In the genomic region with DNA sequence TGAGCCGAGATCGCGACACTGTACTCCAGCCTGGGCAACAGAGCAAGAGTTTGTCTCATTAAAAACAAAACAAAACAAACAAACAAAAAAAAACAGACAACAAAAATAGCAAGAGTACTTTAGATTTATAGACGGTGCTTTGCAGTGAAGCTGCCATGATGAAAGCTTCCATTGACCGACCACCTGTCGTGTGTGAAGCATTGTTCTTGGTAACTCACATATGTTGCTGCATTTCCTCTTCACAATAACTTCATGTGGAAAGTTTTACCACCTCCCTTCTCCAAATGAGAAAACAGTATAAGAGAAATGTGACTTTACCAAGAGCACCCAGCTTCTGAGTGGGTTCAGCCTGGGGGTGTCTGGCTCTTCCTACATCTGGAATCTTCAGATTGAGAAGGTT, we compare ENCODE assay signal across 20 cellular contexts. TPM values are rescaled to one million over a fixed set of nuclear protein-coding genes. Genes with fewer than 3 reads are reported as not detected.
"Had no signal": no experiment of that assay in that cellular context is flagged by ENCODE, and none has a peak within 500 bp of the region (broad histone marks: within the 10 kb centered on the region; RNA-seq: fewer than 3 reads in every experiment).

No MANE protein-coding gene starts in this region.

- H3K36me3 Mint-ChIP-seq: activated naive CD4-positive, alpha-beta T cell treated with anti-CD3 and anti-CD28 coated beads, Interleukin-2, amount 10 ng/mL, durations not matched to agents 7 days and 5 days; brain; stimulated activated memory B cell treated with anti-CD40 and anti-IgM and Interleukin-4, amounts not matched to agents 10 μg/mL and 1 μg/mL and 100 μg/mL, for 72 hours had no signal

- H3K27me3 ChIP-seq: heart right ventricle, vagina had no signal

- DNase-seq: activated CD4-positive, alpha-beta memory T cell treated with anti-CD3 and anti-CD28 coated beads for 36 hours; activated CD4-positive, alpha-beta T cell treated with anti-CD3 and anti-CD28 coated beads for 4 hours; activated CD4-positive, CD25-positive, alpha-beta regulatory T cell; activated effector memory CD4-positive, alpha-beta T cell treated with Interleukin-2 at 50 U/mL for 16 hours; activated naive CD4-positive, alpha-beta T cell treated with anti-CD3 and anti-CD28 coated beads, Interleukin-2, amount 10 ng/mL, durations not matched to agents 7 days and 5 days; activated T-cell treated with anti-CD3 and anti-CD28 coated beads, Interleukin-2, amount 50 U/mL, for 72 hours; anterior cingulate cortex; heart right ventricle; islet precursor cell; left cardiac atrium; nephron progenitor cell; nucleus accumbens; small intestine; stimulated activated CD4-positive, alpha-beta T cell treated with anti-CD3 and anti-CD28 coated beads, Interleukin-2, amount 100 ng/mL, for 24 hours; trophoblast cell had no signal

- H3K36me3 ChIP-seq: heart right ventricle, vagina had no signal

- FAIRE-seq: small intestine had no signal

- H3K4me3 ChIP-seq: heart right ventricle, vagina had no signal

- H3K4me3 Mint-ChIP-seq: activated CD4-positive, alpha-beta memory T cell treated with anti-CD3 and anti-CD28 coated beads for 36 hours; activated naive CD4-positive, alpha-beta T cell treated with anti-CD3 and anti-CD28 coated beads, Interleukin-2, amount 10 ng/mL, durations not matched to agents 7 days and 5 days; activated T-cell treated with anti-CD3 and anti-CD28 coated beads, Interleukin-2, amount 50 U/mL, for 72 hours; brain; nephron progenitor cell; stimulated activated memory B cell treated with anti-CD40 and anti-IgM and Interleukin-4, amounts not matched to agents 10 μg/mL and 1 μg/mL and 100 μg/mL, for 72 hours had no signal

- H3K27ac Mint-ChIP-seq: activated CD4-positive, alpha-beta memory T cell treated with anti-CD3 and anti-CD28 coated beads for 36 hours; activated naive CD4-positive, alpha-beta T cell treated with anti-CD3 and anti-CD28 coated beads, Interleukin-2, amount 10 ng/mL, durations not matched to agents 7 days and 5 days; activated T-cell treated with anti-CD3 and anti-CD28 coated beads, Interleukin-2, amount 50 U/mL, for 72 hours; brain; stimulated activated memory B cell treated with anti-CD40 and anti-IgM and Interleukin-4, amounts not matched to agents 10 μg/mL and 1 μg/mL and 100 μg/mL, for 72 hours had no signal

- H3K9me3 ChIP-seq: vagina had no signal

- ATAC-seq: activated T-cell treated with anti-CD3 and anti-CD28 coated beads, Interleukin-2, amount 50 U/mL, for 72 hours; heart right ventricle; left cardiac atrium; sciatic nerve; stimulated activated memory B cell treated with anti-CD40 and anti-IgM and Interleukin-4, amounts not matched to agents 10 μg/mL and 1 μg/mL and 100 μg/mL, for 72 hours had no signal

- H3K27ac ChIP-seq: heart right ventricle, vagina had no signal

- H3K4me1 ChIP-seq: vagina had no signal

- H3K9me3 Mint-ChIP-seq: stimulated activated memory B cell treated with anti-CD40 and anti-IgM and Interleukin-4, amounts not matched to agents 10 μg/mL and 1 μg/mL and 100 μg/mL, for 72 hours had no signal

RNA-seq across cellular contexts. Expression of gene PTGIS, which starts 56.4 kb away (rescaled TPM):
- total RNA-seq: epithelial cell of proximal tubule had no signal
